Comparison of ENCODE assay signal across 21 cellular contexts in the genomic region with DNA sequence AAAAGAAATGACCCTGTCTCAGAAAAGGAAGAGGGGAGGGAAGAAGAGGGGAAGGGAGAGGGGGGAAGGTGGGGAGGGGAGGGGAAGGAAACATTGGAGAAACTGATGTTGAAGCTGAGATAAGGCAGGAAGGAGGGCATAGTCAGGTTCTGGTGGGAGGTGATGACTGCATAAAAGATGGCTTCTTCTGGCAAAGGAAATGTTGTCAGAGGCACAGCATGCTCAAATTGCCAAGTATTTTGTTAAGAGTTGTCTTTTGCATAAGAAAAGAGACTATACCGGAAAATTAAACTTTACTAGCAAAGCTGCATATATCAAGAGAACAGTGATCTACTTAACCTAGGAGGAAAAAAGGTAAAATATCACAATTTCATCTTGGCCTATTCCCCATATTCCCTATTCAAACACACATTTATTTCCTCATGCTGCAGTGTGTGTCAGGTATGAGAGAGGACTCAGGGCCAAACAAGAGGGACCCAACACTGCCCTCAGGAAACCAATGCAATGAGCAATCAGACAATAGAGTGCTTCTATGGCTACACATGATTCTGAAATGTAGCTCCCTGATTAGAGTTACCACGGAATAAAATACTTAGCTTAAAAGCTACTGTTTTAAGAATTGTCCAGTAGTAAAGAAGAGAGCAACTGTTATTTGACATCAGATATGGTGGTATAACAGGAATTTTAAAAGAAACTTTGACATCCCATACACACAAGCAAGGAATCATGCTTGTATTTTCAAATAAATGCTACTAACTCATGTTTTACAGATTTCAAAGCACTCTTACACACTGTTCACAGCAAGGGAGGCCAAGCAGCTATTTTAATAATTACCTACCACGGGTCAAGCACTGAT.
DNase-seq lines count a peak whose midpoint lies in the region; ATAC-seq, FAIRE-seq and TF ChIP-seq lines count a peak whose summit lies in the region.
"Had no signal": no experiment of that assay in that cellular context is flagged by ENCODE, and none has a peak within 500 bp of the region (broad histone marks: within the 10 kb centered on the region; RNA-seq: fewer than 3 reads in every experiment).

No MANE protein-coding gene starts in this region.

- H3K4me3 ChIP-seq in heart left ventricle (no peak overlapping the region), bronchial epithelial cell (ENCODE audit: low read depth, low read length) (no peak overlapping the region), HepG2 (replicated peaks in 1 of 3; ENCODE audit: insufficient read depth in 1 of 3, low read depth in 2 of 3, low read length in 3 of 3) (peak overlapping the region in 1 of 3 experiments; percentile 8; a peak in 1 of 6 replicates)
- H3K4me3 ChIP-seq: dorsolateral prefrontal cortex, uterus had no signal

- H3K9me3 Mint-ChIP-seq in activated naive CD8-positive, alpha-beta T cell treated with anti-CD3 and anti-CD28 coated beads, Interleukin-2, amount 50 U/mL, for 24 hours = no peaks in the 10 kb centered on the region
- H3K9me3 Mint-ChIP-seq: activated CD4-positive, alpha-beta T cell treated with anti-CD3 and anti-CD28 coated beads, Interleukin-2, amount 10 ng/mL, durations not matched to agents 24 days and 14 days; activated naive CD4-positive, alpha-beta T cell treated with anti-CD3 and anti-CD28 coated beads for 36 hours; CD8-positive, alpha-beta memory T cell; naive thymus-derived CD4-positive, alpha-beta T cell had no signal

- intact Hi-C loops in heart left ventricle (cut with DNase I) = no loop called here
- intact Hi-C loops in cardiac septum (cut with DNase I) = no loop called here
- intact Hi-C loops in HepG2 (cut with micrococcal nuclease; ENCODE audit: unreplicated experiment) = no loop called here

- H3K79me2 ChIP-seq in HepG2 (ENCODE audit: insufficient read depth, low read length) = no peaks in the 10 kb centered on the region

- H3K36me3 ChIP-seq in heart left ventricle (peaks cover 0 to 66% (median 46%) of the 10 kb centered on the region in 9 donors), bronchial epithelial cell (ENCODE audit: control insufficient read depth, insufficient read depth, low read length) (peaks cover 1% of the 10 kb centered on the region), HepG2 (replicated peaks in 1 of 2; ENCODE audit: control insufficient read depth in 1 of 2, insufficient read depth in 2 of 2, low read length in 2 of 2) (peaks cover 4 to 22% of the 10 kb centered on the region in 2 experiments; a peak in 3 of 5 replicates)
- H3K36me3 ChIP-seq: uterus had no signal

- peak in 3 of 4 donors; percentile 24 to 77 (median 36) for ATAC-seq in heart left ventricle
- peak; percentile 56 for ATAC-seq in HepG2
- ATAC-seq in activated naive CD8-positive, alpha-beta T cell treated with anti-CD3 and anti-CD28 coated beads, Interleukin-2, amount 50 U/mL, for 24 hours = no peak
- ATAC-seq: naive thymus-derived CD4-positive, alpha-beta T cell; PC-3 had no signal

- in situ Hi-C loops in HepG2 (cut with HindIII; ENCODE audit: extremely low pct_ligation_motif_present, low pct_unique_long_range_greater_than_20kb) = no loop called here

- no peak overlapping the region for H3K27ac Mint-ChIP-seq in activated naive CD8-positive, alpha-beta T cell treated with anti-CD3 and anti-CD28 coated beads, Interleukin-2, amount 50 U/mL, for 24 hours
- H3K27ac Mint-ChIP-seq: activated CD4-positive, alpha-beta T cell treated with anti-CD3 and anti-CD28 coated beads, Interleukin-2, amount 10 ng/mL, durations not matched to agents 24 days and 14 days; activated naive CD4-positive, alpha-beta T cell treated with anti-CD3 and anti-CD28 coated beads for 36 hours had no signal

- DNase-seq in heart left ventricle (no peak), cardiac septum (ENCODE audit: low spot score) (no peak), bronchial epithelial cell (ENCODE audit: low read depth) (peak; percentile 13), HepG2 (ENCODE audit: low spot score) (peak; percentile 43), erythroblast (lab: John Stamatoyannopoulos, UW) (no peak), NOMO-1 (lab: John Stamatoyannopoulos, UW; ENCODE audit: unreplicated experiment in 2 of 2) (no peak), medulla oblongata (ENCODE audit: extremely low spot score) (no peak)
- no peak for DNase-seq in activated naive CD8-positive, alpha-beta T cell treated with anti-CD3 and anti-CD28 coated beads, Interleukin-2, amount 50 U/mL, for 24 hours
- DNase-seq: activated CD4-positive, alpha-beta T cell treated with anti-CD3 and anti-CD28 coated beads, Interleukin-2, amount 10 ng/mL, durations not matched to agents 24 days and 14 days; activated CD8-positive, alpha-beta memory T cell treated with anti-CD3 and anti-CD28 coated beads, Interleukin-2, amount 50 U/mL, for 48 hours; activated naive CD4-positive, alpha-beta T cell treated with anti-CD3 and anti-CD28 coated beads for 36 hours; CD8-positive, alpha-beta memory T cell; dorsolateral prefrontal cortex; GOT3; Kasumi-1; naive thymus-derived CD4-positive, alpha-beta T cell; NCI-H1436 treated with DMSO at 0.1 percent for 48 hours; NCI-H524; PC-3; SK-N-SH; uterus had no signal

- POLR2A ChIA-PET in HepG2 (lab: Yijun Ruan, JAX) = interaction anchor here (1.3 to 1.5 kb wide), 2 partner anchors 10 to 14 kb away, joined by 4 to 7 read pairs; no protein-coding TSS in a partner anchor

- FAIRE-seq in bronchial epithelial cell (lab: Jason Lieb, UNC) (no peak), HepG2 (lab: Jason Lieb, UNC) (no peak)

- H3K4me1 Mint-ChIP-seq in activated naive CD8-positive, alpha-beta T cell treated with anti-CD3 and anti-CD28 coated beads, Interleukin-2, amount 50 U/mL, for 24 hours = no peaks in the 10 kb centered on the region

- no peak for TF ChIP-seq RAD21 in HepG2 (CRISPR knock-in tag; IDR thresholded peaks at IDR 0.05)

- CTCF ChIA-PET in HepG2 (lab: Yijun Ruan, JAX; ENCODE audit: low intra/inter-chr PET ratio, low total read pairs) = no interaction called here

- TF ChIP-seq EP300 in HepG2 (IDR thresholded peaks at IDR 0.05; ENCODE audit: low read depth in 2 of 2, low read length in 2 of 2) (no peak), HepG2 (CRISPR knock-in tag; IDR thresholded peaks at IDR 0.05; ENCODE audit: borderline replicate concordance) (no peak)

- no peak overlapping the region for H2AFZ ChIP-seq in HepG2 (ENCODE audit: low read length)

- H3K4me1 ChIP-seq in heart left ventricle (peaks cover 0 to 14% (median 0%) of the 10 kb centered on the region in 12 donors), HepG2 (ENCODE audit: insufficient read depth, low read length) (peaks cover 48% of the 10 kb centered on the region)
- H3K4me1 ChIP-seq: uterus had no signal

- TF ChIP-seq CTCF in heart left ventricle (IDR thresholded peaks at IDR 0.05) (no peak), bronchial epithelial cell (IDR thresholded peaks at IDR 0.05; ENCODE audit: insufficient read depth, low read length, severe bottlenecking) (no peak), HepG2 (CRISPR knock-in tag; IDR thresholded peaks at IDR 0.05) (no peak)

- H3K9me3 ChIP-seq in heart left ventricle = no peaks in the 10 kb centered on the region
- H3K9me3 ChIP-seq in HepG2 (ENCODE audit: low read length) = no peaks in the 10 kb centered on the region
- H3K9me3 ChIP-seq: SK-N-SH, uterus had no signal

- no TSS peak for BruUV-seq in HepG2 (replicated peaks; lab: Mats Ljungman, UMichigan)

- peak overlapping the region in 9 of 12 donors; percentile 6 to 70 (median 57) for H3K27ac ChIP-seq in heart left ventricle
- peak overlapping the region; percentile 62 for H3K27ac ChIP-seq in HepG2 (ENCODE audit: extremely low read length, insufficient read depth, low read length)
- H3K27ac ChIP-seq: dorsolateral prefrontal cortex, uterus had no signal

- H3K27me3 Mint-ChIP-seq in activated naive CD8-positive, alpha-beta T cell treated with anti-CD3 and anti-CD28 coated beads, Interleukin-2, amount 50 U/mL, for 24 hours = no peaks in the 10 kb centered on the region
- H3K27me3 Mint-ChIP-seq: activated CD4-positive, alpha-beta T cell treated with anti-CD3 and anti-CD28 coated beads, Interleukin-2, amount 10 ng/mL, durations not matched to agents 24 days and 14 days; CD8-positive, alpha-beta memory T cell; naive thymus-derived CD4-positive, alpha-beta T cell had no signal

- 52 to 65% (median 59%) methylated on average over 3 of the region's 3 CpGs for WGBS in heart left ventricle, 4 donors
- WGBS in HepG2 (ENCODE audit: low lambda C conversion rate) = 59% methylated on average over 3 of the region's 3 CpGs

- peaks cover 33% of the 10 kb centered on the region for H3K36me3 Mint-ChIP-seq in activated naive CD8-positive, alpha-beta T cell treated with anti-CD3 and anti-CD28 coated beads, Interleukin-2, amount 50 U/mL, for 24 hours (ENCODE audit: low read depth)

- no peak for TF ChIP-seq POLR2A in heart left ventricle (IDR thresholded peaks at IDR 0.05)
- no peak for TF ChIP-seq POLR2A in HepG2 (IDR thresholded peaks at IDR 0.05; ENCODE audit: insufficient read depth in 1 of 2, low read depth in 2 of 2, low read length in 2 of 2)
- TF ChIP-seq POLR2A in erythroblast (IDR thresholded peaks at IDR 0.05; ENCODE audit: low read length) = no peak

- no peaks in the 10 kb centered on the region for H4K20me1 ChIP-seq in HepG2 (ENCODE audit: insufficient read depth, low read length)

- H3K27me3 ChIP-seq in heart left ventricle (no peaks in the 10 kb centered on the region), bronchial epithelial cell (ENCODE audit: control insufficient read depth, insufficient read depth, low read length) (no peaks in the 10 kb centered on the region), HepG2 (ENCODE audit: control insufficient read depth in 1 of 2, insufficient read depth in 2 of 2, low read length in 2 of 2) (no peaks in the 10 kb centered on the region)
- H3K27me3 ChIP-seq: dorsolateral prefrontal cortex, uterus had no signal

- no peak overlapping the region for H3K4me3 Mint-ChIP-seq in activated naive CD8-positive, alpha-beta T cell treated with anti-CD3 and anti-CD28 coated beads, Interleukin-2, amount 50 U/mL, for 24 hours
- H3K4me3 Mint-ChIP-seq: activated CD4-positive, alpha-beta T cell treated with anti-CD3 and anti-CD28 coated beads, Interleukin-2, amount 10 ng/mL, durations not matched to agents 24 days and 14 days; activated naive CD4-positive, alpha-beta T cell treated with anti-CD3 and anti-CD28 coated beads for 36 hours; naive thymus-derived CD4-positive, alpha-beta T cell had no signal

- peak overlapping the region; percentile 65 for H3K4me2 ChIP-seq in HepG2 (ENCODE audit: low read depth, low read length)
- H3K4me2 ChIP-seq: SK-N-SH had no signal

- H3K9ac ChIP-seq in HepG2 (ENCODE audit: insufficient read depth, low read depth, low read length) = peak overlapping the region; percentile 20; the same call in 1 of the 2 replicates
- H3K9ac ChIP-seq: SK-N-SH had no signal

TF ChIP-seq in HepG2, 621 proteins besides CTCF, POLR2A, EP300 and RAD21 (continues in another document):
- TF ChIP-seq SIX1 (CRISPR knock-in tag; IDR thresholded peaks at IDR 0.05; ENCODE audit: borderline replicate concordance) = no peak

Comparison
In these comparisons a context has a peak if more than half of its experiments do, and no peak if none do; other contexts are left out.
1. DNase-seq: peak in bronchial epithelial cell (single experiment) and HepG2 (single experiment); none in heart left ventricle (0 of 5), cardiac septum (single experiment), erythroblast (0 of 2), activated naive CD8-positive, alpha-beta T cell treated with anti-CD3 and anti-CD28 coated beads, Interleukin-2, amount 50 U/mL, for 24 hours (single experiment), NOMO-1 (0 of 2) and medulla oblongata (single experiment).